ENCODE assay signal across 24 cellular contexts in genomic region chr2:201108341-201108740, GRCh38.
"Had no signal": no experiment of that assay in that cellular context is flagged by ENCODE, and none has a peak within 500 bp of the region (broad histone marks: within the 10 kb centered on the region; RNA-seq: fewer than 3 reads in every experiment).

No MANE protein-coding gene starts in this region.

- ATAC-seq: left colon; left lung; lower lobe of right lung; natural killer cell; pancreas; right cardiac atrium; sciatic nerve; stimulated activated memory B cell treated with anti-CD40 and anti-IgM and Interleukin-4, amounts not matched to agents 10 μg/mL and 1 μg/mL and 100 μg/mL, for 72 hours; stimulated activated naive CD8-positive, alpha-beta T cell treated with anti-CD3 and anti-CD28 coated beads, Interleukin-15, amount 100 ng/mL, for 72 hours had no signal

- DNase-seq: hypothalamus; immature natural killer cell; kidney; left colon; left lung; lower lobe of right lung; mammary epithelial cell; mesenchymal stem cell; naive B cell; natural killer cell; nephron progenitor cell; pancreas; retina; right cardiac atrium; stimulated activated CD4-positive, alpha-beta T cell treated with anti-CD3 and anti-CD28 coated beads, Interleukin-12 subunit alpha, Interleukin-12 subunit beta, amount 100 ng/mL, for 4 hours; stimulated activated CD4-positive, alpha-beta T cell treated with anti-CD3 and anti-CD28 coated beads, Interleukin-15, amount 100 ng/mL, for 24 hours; stimulated activated CD4-positive, alpha-beta T cell treated with anti-CD3 and anti-CD28 coated beads, Interleukin-4, amount 100 ng/mL, for 4 hours; stimulated activated CD8-positive, alpha-beta memory T cell treated with anti-CD3 and anti-CD28 coated beads, Interleukin-4, amount 100 ng/mL, for 48 hours; stimulated activated naive CD4-positive, alpha-beta T cell treated with Interleukin-2 at 50 U/mL for 16 hours; stimulated activated naive CD8-positive, alpha-beta T cell treated with anti-CD3 and anti-CD28 coated beads, Interleukin-15, amount 100 ng/mL, for 72 hours; substantia nigra; uterus had no signal
